ENCODE assay signal across 8 cellular contexts in genomic region chr12:21501258-21502163, GRCh38. TPM values are rescaled to one million over a fixed set of nuclear protein-coding genes. Genes with fewer than 3 reads are reported as not detected.
A peak's percentile ranks its signal among the peaks of the same experiment; 100 is the strongest.
DNase-seq lines count a peak whose midpoint lies in the region; ATAC-seq and TF ChIP-seq lines count a peak whose summit lies in the region.

Gene GOLT1B (plus strand): TSS chr12:21501789. CDS start chr12:21501924, 135 bp downstream.
Gene RECQL (minus strand): TSS chr12:21501635. CDS start chr12:21499570, 2,065 bp downstream.

- peak within 1 kb of the TSS; percentile 78 for H3K27ac ChIP-seq in CD4-positive, alpha-beta memory T cell (ENCODE audit: low read depth, low read length)
- peak within 1 kb of the TSS; percentile 60 to 87 (median 80) for H3K27ac ChIP-seq in right lobe of liver

- H3K9me3 ChIP-seq in CD4-positive, alpha-beta memory T cell (ENCODE audit: control insufficient read depth in 1 of 2, low read length in 2 of 2) = no peaks in the 10 kb centered on the region
- no peaks in the 10 kb centered on the region for H3K9me3 ChIP-seq in right lobe of liver

- peaks cover 64% of the 10 kb centered on the region for H3K4me1 ChIP-seq in CD4-positive, alpha-beta memory T cell (ENCODE audit: insufficient read depth, low read length)
- peaks cover 0 to 24% (median 8%) of the 10 kb centered on the region in 4 donors for H3K4me1 ChIP-seq in right lobe of liver

- H3K36me3 ChIP-seq in CD4-positive, alpha-beta memory T cell (ENCODE audit: insufficient read depth, low read length) = peaks cover 25% of the 10 kb centered on the region
- peaks cover 0 to 5% (median 0%) of the 10 kb centered on the region in 4 donors for H3K36me3 ChIP-seq in right lobe of liver

- POLR2A ChIA-PET in CD4-positive, alpha-beta memory T cell (lab: Charles Lee; ENCODE audit: partially characterized antibody) = interaction anchor here (0.6 to 2.6 kb wide), 29 partner anchors 9 to 1123 kb away, joined by 3 to 38 read pairs (median 4); partner anchors contain the start of genes C2CD5, ETNK1, LDHB and PYROXD1
- POLR2A ChIA-PET in activated CD4-positive, alpha-beta memory T cell treated with anti-CD3 and anti-CD28 coated beads for 36 hours (lab: Charles Lee) = interaction anchor here (0.6 to 3.0 kb wide), 8 partner anchors 9 to 545 kb away, joined by 3 to 26 read pairs (median 5); partner anchors contain the start of genes LDHB and PYROXD1

- CTCF ChIA-PET in CD4-positive, alpha-beta memory T cell (lab: Charles Lee; ENCODE audit: partially characterized antibody) = interaction anchor here (0.8 to 2.0 kb wide), 4 partner anchors 10 to 179 kb away, joined by 3 to 5 read pairs (median 4); partner anchors contain the start of gene SPX
- CTCF ChIA-PET in activated CD4-positive, alpha-beta memory T cell treated with anti-CD3 and anti-CD28 coated beads for 36 hours (lab: Charles Lee) = interaction anchor here (1.4 kb wide), 1 partner anchor 179 kb away, joined by 9 read pairs; no protein-coding TSS in a partner anchor

- H3K36me3 Mint-ChIP-seq in CD4-positive, alpha-beta memory T cell = peaks cover 20 to 30% of the 10 kb centered on the region in 2 donors
- H3K36me3 Mint-ChIP-seq in activated CD4-positive, alpha-beta memory T cell treated with anti-CD3 and anti-CD28 coated beads for 36 hours = peaks cover 30% of the 10 kb centered on the region

- ATAC-seq in GM19455 (IDR thresholded peaks at IDR 0.05; ENCODE audit: unreplicated experiment) (peak; percentile 98), right lobe of liver (peak; percentile 98 to 100 (median 99))

- under 1% methylated on average over 32 of the region's 61 CpGs for WGBS in right lobe of liver (ENCODE audit: insufficient coverage, low coverage, low lambda C conversion rate, missing lambda C conversion rate)

- H3K4me3 Mint-ChIP-seq in CD4-positive, alpha-beta memory T cell = no peak within 1 kb of the TSS
- no peak within 1 kb of the TSS for H3K4me3 Mint-ChIP-seq in activated CD4-positive, alpha-beta memory T cell treated with anti-CD3 and anti-CD28 coated beads for 36 hours

- no peaks in the 10 kb centered on the region for H3K27me3 Mint-ChIP-seq in CD4-positive, alpha-beta memory T cell
- no peaks in the 10 kb centered on the region for H3K27me3 Mint-ChIP-seq in activated CD4-positive, alpha-beta memory T cell treated with anti-CD3 and anti-CD28 coated beads for 36 hours

- H3K27me3 ChIP-seq in CD4-positive, alpha-beta memory T cell (ENCODE audit: insufficient read depth, low read length) = no peaks in the 10 kb centered on the region
- no peaks in the 10 kb centered on the region for H3K27me3 ChIP-seq in right lobe of liver

- no peaks in the 10 kb centered on the region for H3K9me3 Mint-ChIP-seq in CD4-positive, alpha-beta memory T cell
- H3K9me3 Mint-ChIP-seq in activated CD4-positive, alpha-beta memory T cell treated with anti-CD3 and anti-CD28 coated beads for 36 hours = no peaks in the 10 kb centered on the region

- TF ChIP-seq POLR2A in right lobe of liver (IDR thresholded peaks at IDR 0.05) = peak; percentile 80

- TF ChIP-seq CTCF in right lobe of liver (IDR thresholded peaks at IDR 0.05) = no peak

- H3K4me3 ChIP-seq in CD4-positive, alpha-beta memory T cell (ENCODE audit: low read length in 2 of 2) = peak within 1 kb of the TSS; percentile 77 to 93
- H3K4me3 ChIP-seq in right lobe of liver = peak within 1 kb of the TSS; percentile 85 to 96 (median 95)

- DNase-seq in CD4-positive, alpha-beta memory T cell = peak; percentile 93 to 96 (median 95)
- DNase-seq in HK-2 (ENCODE audit: unreplicated experiment) (peak; percentile 92), NCI-H82 treated with DMSO at 0.1 percent for 48 hours (lab: John Stamatoyannopoulos, UW; ENCODE audit: unreplicated experiment) (peak; percentile 97), ecto neural progenitor cell (ENCODE audit: low spot score) (peak; percentile 97), right lobe of liver (peak; percentile 87 to 94 (median 90))
- peak; percentile 95 for DNase-seq in activated CD4-positive, alpha-beta memory T cell treated with anti-CD3 and anti-CD28 coated beads for 36 hours
- peak; percentile 73 to 91 for DNase-seq in stimulated activated CD4-positive, alpha-beta T cell treated with anti-CD3 and anti-CD28 coated beads, Interleukin-4, amount 100 ng/mL, for 4 hours

- peak within 1 kb of the TSS in 1 of 7 donors; percentile 71 for H3K27ac Mint-ChIP-seq in CD4-positive, alpha-beta memory T cell
- H3K27ac Mint-ChIP-seq in activated CD4-positive, alpha-beta memory T cell treated with anti-CD3 and anti-CD28 coated beads for 36 hours = no peak within 1 kb of the TSS

- H3K4me1 Mint-ChIP-seq in CD4-positive, alpha-beta memory T cell = peaks cover 27 to 61% (median 46%) of the 10 kb centered on the region in 4 donors
- peaks cover 58% of the 10 kb centered on the region for H3K4me1 Mint-ChIP-seq in activated CD4-positive, alpha-beta memory T cell treated with anti-CD3 and anti-CD28 coated beads for 36 hours (ENCODE audit: low read depth)

- intact Hi-C loops in CD4-positive, alpha-beta memory T cell (cut with micrococcal nuclease) = loop anchor here (1.0 to 10.0 kb wide), 10 partner anchors 45 to 1123 kb away; partner anchors contain the start of genes C2CD5, CMAS, ETNK1 and LDHB
- intact Hi-C loops in activated CD4-positive, alpha-beta memory T cell treated with anti-CD3 and anti-CD28 coated beads for 36 hours (cut with micrococcal nuclease) = loop anchor here (1.0 to 5.0 kb wide), 12 partner anchors 8 to 1126 kb away; partner anchors contain the start of genes C2CD5, CMAS, ETNK1 and LDHB
- intact Hi-C loops in right lobe of liver (cut with DNase I) = no loop called here

RNA-seq across cellular contexts. Expression of gene GOLT1B, which starts in this region (rescaled TPM):
- 10 to 100 TPM; 33.0 to 39.1 TPM for total RNA-seq in CD4-positive, alpha-beta memory T cell
- 10 to 100 TPM; 33.5 to 37.1 TPM for polyA plus RNA-seq in CD4-positive, alpha-beta memory T cell
- total RNA-seq in activated CD4-positive, alpha-beta memory T cell treated with anti-CD3 and anti-CD28 coated beads for 36 hours = 10 to 100 TPM; 43.6 to 45.2 TPM
- total RNA-seq in right lobe of liver = 10 to 100 TPM; 13.7 to 25.2 (median 18.1) TPM

RNA-seq across cellular contexts. Expression of gene RECQL, which starts in this region (rescaled TPM):
- 10 to 100 TPM; 64.0 to 67.8 TPM for total RNA-seq in CD4-positive, alpha-beta memory T cell
- 10 to 100 TPM; 90.0 to 91.7 TPM for polyA plus RNA-seq in CD4-positive, alpha-beta memory T cell
- total RNA-seq in activated CD4-positive, alpha-beta memory T cell treated with anti-CD3 and anti-CD28 coated beads for 36 hours = 100 to 1,000 TPM; 112 to 114 TPM
- 10 to 100 TPM in 4 of 6 experiments, 1 to 10 TPM in 2; 8.9 to 21.2 (median 13.1) TPM for total RNA-seq in right lobe of liver

Comparison
In these comparisons a context has a peak if more than half of its experiments do, and no peak if none do; other contexts are left out.
1. Peak in every context shown above with its lines: DNase-seq, ATAC-seq, H3K4me3 ChIP-seq and H3K27ac ChIP-seq.
2. intact Hi-C loops: an anchor here in CD4-positive, alpha-beta memory T cell (1.0 to 10.0 kb wide) and activated CD4-positive, alpha-beta memory T cell treated with anti-CD3 and anti-CD28 coated beads for 36 hours (1.0 to 5.0 kb wide); none called in right lobe of liver.